2 cellular contexts compared by ENCODE assay signal in genomic region chr21:44321846-44322450, GRCh38.
TF ChIP-seq lines count a peak whose summit lies in the region.

No MANE protein-coding gene starts in this region.

TF ChIP-seq in GM23338, 12 proteins besides CTCF, POLR2A, EP300 and RAD21:
- TF ChIP-seq STAT1 (IDR thresholded peaks at IDR 0.05; ENCODE audit: unreplicated experiment) (no peak), ZNF462 (CRISPR knock-in tag; IDR thresholded peaks at IDR 0.05) (no peak), CREB1 (CRISPR knock-in tag; IDR thresholded peaks at IDR 0.05; ENCODE audit: low read depth) (no peak), ZNF114 (CRISPR knock-in tag; IDR thresholded peaks at IDR 0.05) (no peak), JUNB (IDR thresholded peaks at IDR 0.05; ENCODE audit: unreplicated experiment) (no peak), ZNF331 (CRISPR knock-in tag; IDR thresholded peaks at IDR 0.05; ENCODE audit: low read depth) (no peak), ETS1 (IDR thresholded peaks at IDR 0.05) (no peak), NANOG (IDR thresholded peaks at IDR 0.05; ENCODE audit: borderline replicate concordance) (no peak), REST (IDR thresholded peaks at IDR 0.05; ENCODE audit: unreplicated experiment) (no peak)

TF ChIP-seq in GM12878, 131 proteins besides CTCF, POLR2A, EP300 and RAD21:
- TF ChIP-seq EED (IDR thresholded peaks at IDR 0.05; ENCODE audit: low read depth) (no peak), MYB (IDR thresholded peaks at IDR 0.05; ENCODE audit: borderline replicate concordance, low read depth, low read length) (no peak), SMARCA5 (IDR thresholded peaks at IDR 0.05) (no peak), MYC (IDR thresholded peaks at IDR 0.05; ENCODE audit: insufficient read depth, insufficient read length, insufficient replicate concordance, low read length, severe bottlenecking) (no peak), ZNF207 (IDR thresholded peaks at IDR 0.05; ENCODE audit: borderline replicate concordance) (no peak), HSF1 (IDR thresholded peaks at IDR 0.05; ENCODE audit: low read depth, low read length) (no peak), KDM1A (IDR thresholded peaks at IDR 0.05; ENCODE audit: borderline replicate concordance) (no peak), CBX3 (IDR thresholded peaks at IDR 0.05; ENCODE audit: borderline replicate concordance, low read depth) (no peak), NR2C2 (IDR thresholded peaks at IDR 0.05; ENCODE audit: borderline replicate concordance, control insufficient read depth, insufficient read length, low read depth) (no peak), POLR2AphosphoS2 (IDR thresholded peaks at IDR 0.05; ENCODE audit: low read depth, low read length) (no peak), NFIC (IDR thresholded peaks at IDR 0.05; ENCODE audit: low read depth, low read length) (no peak), IRF4 (IDR thresholded peaks at IDR 0.05; ENCODE audit: low read depth, low read length) (no peak), ZBTB4 (CRISPR knock-in tag; IDR thresholded peaks at IDR 0.05) (no peak)
